Comparison of ENCODE assay signal across 15 cellular contexts in the genomic region with DNA sequence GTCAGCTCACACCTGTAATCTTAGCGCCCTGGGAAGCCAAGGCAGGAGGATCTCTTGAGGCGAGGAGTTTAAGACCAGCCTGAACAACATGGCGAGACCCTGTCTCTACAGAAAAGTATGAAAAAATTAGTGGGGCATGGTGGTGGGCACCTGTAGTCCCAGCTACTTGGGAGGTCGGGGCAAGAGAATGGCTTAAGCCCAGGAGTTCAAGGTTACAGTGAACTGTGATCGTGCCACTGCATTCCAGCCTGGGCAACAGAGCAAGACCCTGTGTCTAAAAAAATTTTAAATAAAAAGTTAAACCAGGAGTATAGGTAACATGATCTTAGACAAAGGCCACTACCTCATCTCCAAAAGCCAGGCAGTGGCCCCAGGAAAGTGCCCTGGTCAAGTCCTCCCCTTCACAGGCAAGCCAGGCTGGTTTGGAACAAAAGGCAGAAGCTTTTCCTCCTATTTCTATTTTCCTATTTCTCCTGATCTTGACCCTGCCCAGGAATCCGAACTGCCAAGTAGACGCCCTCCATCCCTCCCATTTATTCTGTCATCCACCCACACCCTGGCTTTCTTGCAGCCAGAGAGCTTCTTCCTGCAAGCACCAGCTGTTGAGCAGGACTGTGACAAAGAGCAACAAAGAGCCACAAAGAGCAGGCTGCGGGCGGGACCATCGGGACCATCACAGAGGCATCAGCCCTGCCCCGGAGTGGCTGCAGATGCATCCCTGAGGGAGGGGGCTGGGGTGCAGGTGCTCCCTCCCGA.
DNase-seq lines count a peak whose midpoint lies in the region; ATAC-seq, FAIRE-seq and TF ChIP-seq lines count a peak whose summit lies in the region.
"Had no signal": no experiment of that assay in that cellular context is flagged by ENCODE, and none has a peak within 500 bp of the region (broad histone marks: within the 10 kb centered on the region; RNA-seq: fewer than 3 reads in every experiment).

No MANE protein-coding gene starts in this region.

- H4K20me1 ChIP-seq in HepG2 (ENCODE audit: insufficient read depth, low read length), result no peaks in the 10 kb centered on the region
- no peaks in the 10 kb centered on the region for H4K20me1 ChIP-seq in osteoblast (ENCODE audit: insufficient read depth, low read length)

- H3K27ac ChIP-seq in endodermal cell (ENCODE audit: low read depth, low read length), result peak overlapping the region; percentile 87
- peak overlapping the region; percentile 96 for H3K27ac ChIP-seq in HepG2 (ENCODE audit: extremely low read length, insufficient read depth, low read length)
- no peak overlapping the region for H3K27ac ChIP-seq in osteoblast (ENCODE audit: low read depth, low read length)
- H3K27ac ChIP-seq: epithelial cell of prostate had no signal

- intact Hi-C loops in HepG2 (cut with micrococcal nuclease; ENCODE audit: unreplicated experiment), result loop anchor here (1.0 kb wide), 2 partner anchors 58 to 85 kb away; no protein-coding TSS in a partner anchor

- CTCF ChIA-PET in HepG2 (lab: Yijun Ruan, JAX; ENCODE audit: low intra/inter-chr PET ratio, low total read pairs), result no interaction called here

- peaks cover 5% of the 10 kb centered on the region for H3K36me3 Mint-ChIP-seq in endodermal cell (ENCODE audit: low read depth)
- H3K36me3 Mint-ChIP-seq: CD4-positive, CD25-positive, alpha-beta regulatory T cell; stimulated activated naive B cell treated with anti-CD40 and anti-IgM and Interleukin-4, amounts not matched to agents 10 μg/mL and 1 μg/mL and 100 μg/mL, for 72 hours; T-cell had no signal

- BruUV-seq in HepG2 (replicated peaks; lab: Mats Ljungman, UMichigan), result no TSS peak

- no peak overlapping the region for H3K4me3 Mint-ChIP-seq in endodermal cell
- H3K4me3 Mint-ChIP-seq: CD4-positive, CD25-positive, alpha-beta regulatory T cell; stimulated activated naive B cell treated with anti-CD40 and anti-IgM and Interleukin-4, amounts not matched to agents 10 μg/mL and 1 μg/mL and 100 μg/mL, for 72 hours; T-cell had no signal

- no peak for TF ChIP-seq CTCF in endodermal cell (conservative IDR thresholded peaks at IDR 0.05)
- no peak for TF ChIP-seq CTCF in HepG2 (CRISPR knock-in tag; IDR thresholded peaks at IDR 0.05)
- no peak for TF ChIP-seq CTCF in osteoblast (IDR thresholded peaks at IDR 0.05; ENCODE audit: extremely low read depth, low read depth, low read length)

- peaks cover 34% of the 10 kb centered on the region for H3K4me1 Mint-ChIP-seq in endodermal cell
- H3K4me1 Mint-ChIP-seq: CD4-positive, CD25-positive, alpha-beta regulatory T cell had no signal

- H3K4me3 ChIP-seq in endodermal cell (ENCODE audit: low read length) (no peak overlapping the region), HepG2 (replicated peaks in 1 of 3; ENCODE audit: insufficient read depth in 1 of 3, low read depth in 2 of 3, low read length in 3 of 3) (0 out of 6 replicates have a peak overlapping the region, but pooled peaks of 1 of the 3 experiments have one; percentile 71), skeletal muscle cell (ENCODE audit: low read depth, low read length) (no peak overlapping the region), osteoblast (ENCODE audit: insufficient read depth, low read length) (no peak overlapping the region)

- H3K4me1 ChIP-seq in endodermal cell (ENCODE audit: control insufficient read depth, insufficient read depth, low read length) (peaks cover 8% of the 10 kb centered on the region), HepG2 (ENCODE audit: insufficient read depth, low read length) (peaks cover 98% of the 10 kb centered on the region), osteoblast (ENCODE audit: insufficient read depth, low read length) (no peaks in the 10 kb centered on the region)

- H3K36me3 ChIP-seq in endodermal cell (ENCODE audit: control insufficient read depth, insufficient read depth, low read length) (no peaks in the 10 kb centered on the region), HepG2 (replicated peaks in 1 of 2; ENCODE audit: control insufficient read depth in 1 of 2, insufficient read depth in 2 of 2, low read length in 2 of 2) (no peaks in the 10 kb centered on the region), osteoblast (ENCODE audit: insufficient read depth, low read length) (no peaks in the 10 kb centered on the region)

- DNase-seq in HT-29 (ENCODE audit: low spot score) (peak; percentile 49), endodermal cell (peak; percentile 64), HepG2 (ENCODE audit: low spot score) (peak; percentile 44), skeletal muscle cell (ENCODE audit: low read depth) (peak; percentile 2), osteoblast (ENCODE audit: insufficient read length, low spot score, missing footprints) (no peak)
- no peak for DNase-seq in stimulated activated CD4-positive, alpha-beta T cell treated with anti-CD3 and anti-CD28 coated beads, Interleukin-1b, Interleukin-23, amount 100 ng/mL, for 48 hours
- DNase-seq: activated CD4-positive, alpha-beta T cell treated with anti-CD3 and anti-CD28 coated beads, Interleukin-2, amount 50 U/mL, for 4 hours; activated gamma-delta T cell; CD4-positive, CD25-positive, alpha-beta regulatory T cell; NCI-H2107; stimulated activated naive B cell treated with anti-CD40 and anti-IgM and Interleukin-4, amounts not matched to agents 10 μg/mL and 1 μg/mL and 100 μg/mL, for 72 hours; T-cell had no signal

- ATAC-seq in HepG2 (peak; percentile 2; the same call in 1 of the 3 replicates), GM19035 (IDR thresholded peaks at IDR 0.05; ENCODE audit: unreplicated experiment) (no peak), HG03442 (IDR thresholded peaks at IDR 0.05; ENCODE audit: unreplicated experiment) (no peak)
- ATAC-seq: stimulated activated naive B cell treated with anti-CD40 and anti-IgM and Interleukin-4, amounts not matched to agents 10 μg/mL and 1 μg/mL and 100 μg/mL, for 72 hours; T-cell had no signal

- peaks cover 47% of the 10 kb centered on the region for H3K27me3 Mint-ChIP-seq in endodermal cell (ENCODE audit: insufficient read depth)

- peaks cover 45% of the 10 kb centered on the region for H3K27me3 ChIP-seq in endodermal cell (ENCODE audit: control insufficient read depth, insufficient read depth, low read length, poor library complexity, severe bottlenecking)
- H3K27me3 ChIP-seq in HepG2 (ENCODE audit: control insufficient read depth in 1 of 2, insufficient read depth in 2 of 2, low read length in 2 of 2), result no peaks in the 10 kb centered on the region
- no peaks in the 10 kb centered on the region for H3K27me3 ChIP-seq in osteoblast (ENCODE audit: insufficient read depth, low read length)

- H3K4me2 ChIP-seq in HepG2 (ENCODE audit: low read depth, low read length), result peak overlapping the region; percentile 62
- H3K4me2 ChIP-seq in osteoblast (ENCODE audit: insufficient read depth, low read length), result no peak overlapping the region

- H2AFZ ChIP-seq in HepG2 (ENCODE audit: low read length), result no peak overlapping the region
- H2AFZ ChIP-seq in osteoblast (ENCODE audit: low read length), result no peak overlapping the region

- in situ Hi-C loops in HepG2 (cut with HindIII; ENCODE audit: extremely low pct_ligation_motif_present, low pct_unique_long_range_greater_than_20kb), result no loop called here

- H3K79me2 ChIP-seq in HepG2 (ENCODE audit: insufficient read depth, low read length) (peaks cover 5% of the 10 kb centered on the region), osteoblast (ENCODE audit: insufficient read depth, low read length) (no peaks in the 10 kb centered on the region)

- no peak for TF ChIP-seq EP300 in HepG2 (IDR thresholded peaks at IDR 0.05; ENCODE audit: low read depth in 2 of 2, low read length in 2 of 2)
- no peak for TF ChIP-seq EP300 in HepG2 (CRISPR knock-in tag; IDR thresholded peaks at IDR 0.05; ENCODE audit: borderline replicate concordance)

- no peak for TF ChIP-seq RAD21 in HepG2 (CRISPR knock-in tag; IDR thresholded peaks at IDR 0.05)

- POLR2A ChIA-PET in HepG2 (lab: Yijun Ruan, JAX), result interaction anchor here (0.6 to 2.6 kb wide), 19 partner anchors 8 to 255 kb away, joined by 3 to 23 read pairs (median 4); no protein-coding TSS in a partner anchor

- H3K9me3 ChIP-seq in endodermal cell (ENCODE audit: control insufficient read depth, low read length) (no peaks in the 10 kb centered on the region), HepG2 (ENCODE audit: low read length) (no peaks in the 10 kb centered on the region), osteoblast (ENCODE audit: low read depth, low read length) (peaks cover 4% of the 10 kb centered on the region)

- peak; percentile 18 for FAIRE-seq in HepG2 (lab: Jason Lieb, UNC)

- peak in 1 of 2 experiments; percentile 15; a peak in 1 of 4 replicates for TF ChIP-seq POLR2A in HepG2 (IDR thresholded peaks at IDR 0.05; ENCODE audit: insufficient read depth in 1 of 2, low read depth in 2 of 2, low read length in 2 of 2)

- 60 to 75% methylated on average over 11 to 12 of the region's 12 CpGs for WGBS in endodermal cell (ENCODE audit: insufficient coverage in 1 of 2, insufficient read length in 1 of 2), 2 experiments
- 52% methylated on average over 11 of the region's 12 CpGs for WGBS in HepG2 (ENCODE audit: low lambda C conversion rate)

- H3K27ac Mint-ChIP-seq in endodermal cell, result no peak overlapping the region
- H3K27ac Mint-ChIP-seq: CD4-positive, CD25-positive, alpha-beta regulatory T cell; stimulated activated naive B cell treated with anti-CD40 and anti-IgM and Interleukin-4, amounts not matched to agents 10 μg/mL and 1 μg/mL and 100 μg/mL, for 72 hours; T-cell had no signal

- H3K9ac ChIP-seq in endodermal cell (ENCODE audit: extremely low read depth, low read length, poor library complexity, severe bottlenecking), result no peak overlapping the region
- H3K9ac ChIP-seq in HepG2 (ENCODE audit: insufficient read depth, low read depth, low read length), result peak overlapping the region; percentile 88

- H3K9me3 Mint-ChIP-seq in endodermal cell, result peaks cover 9% of the 10 kb centered on the region

TF ChIP-seq in HepG2, 621 proteins besides CTCF, POLR2A, EP300 and RAD21 (continues in another document):
- TF ChIP-seq ZNF329 (CRISPR knock-in tag; IDR thresholded peaks at IDR 0.05; ENCODE audit: low read depth), result no peak
- TF ChIP-seq, protein P1, sequence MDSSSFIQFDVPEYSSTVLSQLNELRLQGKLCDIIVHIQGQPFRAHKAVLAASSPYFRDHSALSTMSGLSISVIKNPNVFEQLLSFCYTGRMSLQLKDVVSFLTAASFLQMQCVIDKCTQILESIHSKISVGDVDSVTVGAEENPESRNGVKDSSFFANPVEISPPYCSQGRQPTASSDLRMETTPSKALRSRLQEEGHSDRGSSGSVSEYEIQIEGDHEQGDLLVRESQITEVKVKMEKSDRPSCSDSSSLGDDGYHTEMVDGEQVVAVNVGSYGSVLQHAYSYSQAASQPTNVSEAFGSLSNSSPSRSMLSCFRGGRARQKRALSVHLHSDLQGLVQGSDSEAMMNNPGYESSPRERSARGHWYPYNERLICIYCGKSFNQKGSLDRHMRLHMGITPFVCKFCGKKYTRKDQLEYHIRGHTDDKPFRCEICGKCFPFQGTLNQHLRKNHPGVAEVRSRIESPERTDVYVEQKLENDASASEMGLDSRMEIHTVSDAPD (CRISPR knock-in tag; IDR thresholded peaks at IDR 0.05), result 0 out of 2 replicates have a peak, but pooled peaks have one; percentile 37
- no peak for TF ChIP-seq ZNF678 (CRISPR knock-in tag; IDR thresholded peaks at IDR 0.05)

Comparison
In these comparisons a context has a peak if more than half of its experiments do, and no peak if none do; other contexts are left out.
1. DNase-seq: peak in HT-29 (single experiment), endodermal cell (single experiment), HepG2 (single experiment) and skeletal muscle cell (single experiment); none in stimulated activated CD4-positive, alpha-beta T cell treated with anti-CD3 and anti-CD28 coated beads, Interleukin-1b, Interleukin-23, amount 100 ng/mL, for 48 hours (single experiment) and osteoblast (single experiment).